1 cellular context compared by ENCODE assay signal in the genomic region with DNA sequence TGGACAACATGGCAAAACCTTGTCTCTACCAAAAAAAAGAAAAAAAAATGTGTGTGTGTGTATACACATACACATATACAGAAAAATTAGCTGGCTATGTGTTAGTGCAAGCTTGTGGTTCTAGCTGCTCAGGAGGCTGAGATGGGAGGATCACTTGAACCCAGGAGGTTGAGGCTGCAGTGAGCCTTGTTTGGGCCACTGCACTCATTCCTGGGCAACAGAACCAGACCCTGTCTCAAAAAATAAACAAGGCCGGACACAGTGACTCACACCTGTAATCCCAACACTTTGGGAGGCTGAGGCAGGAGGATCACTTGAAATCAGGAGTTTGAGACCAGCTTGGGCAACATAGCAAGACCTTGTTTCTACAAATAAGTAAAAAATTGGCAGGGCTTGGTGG.
TF ChIP-seq lines count a peak whose summit lies in the region.

No MANE protein-coding gene starts in this region.

TF ChIP-seq in WTC11, 78 proteins besides CTCF, POLR2A, EP300 and RAD21 (continued from another document):
- TF ChIP-seq, protein P1, sequence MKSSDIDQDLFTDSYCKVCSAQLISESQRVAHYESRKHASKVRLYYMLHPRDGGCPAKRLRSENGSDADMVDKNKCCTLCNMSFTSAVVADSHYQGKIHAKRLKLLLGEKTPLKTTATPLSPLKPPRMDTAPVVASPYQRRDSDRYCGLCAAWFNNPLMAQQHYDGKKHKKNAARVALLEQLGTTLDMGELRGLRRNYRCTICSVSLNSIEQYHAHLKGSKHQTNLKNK (CRISPR knock-in tag; IDR thresholded peaks at IDR 0.05) = no peak
- TF ChIP-seq TEAD1 (CRISPR knock-in tag; IDR thresholded peaks at IDR 0.05) (no peak), NR1H2 (CRISPR knock-in tag; IDR thresholded peaks at IDR 0.05) (no peak), PRRX2 (CRISPR knock-in tag; IDR thresholded peaks at IDR 0.05) (no peak), ZNF121 (CRISPR knock-in tag; IDR thresholded peaks at IDR 0.05) (no peak), RORB (CRISPR knock-in tag; IDR thresholded peaks at IDR 0.05) (no peak), ZNF232 (CRISPR knock-in tag; IDR thresholded peaks at IDR 0.05) (no peak), ATF2 (CRISPR knock-in tag; IDR thresholded peaks at IDR 0.05; ENCODE audit: borderline replicate concordance, low read depth) (no peak), SMAD4 (CRISPR knock-in tag; IDR thresholded peaks at IDR 0.05) (no peak), ATF6 (CRISPR knock-in tag; IDR thresholded peaks at IDR 0.05) (no peak)
